In genomic region chr19:39833160-39833463, GRCh38 we compare ENCODE assay signal across 10 cellular contexts. TPM values are rescaled to one million over a fixed set of nuclear protein-coding genes. Genes with fewer than 3 reads are reported as not detected.
DNase-seq lines count a peak whose midpoint lies in the region; ATAC-seq and TF ChIP-seq lines count a peak whose summit lies in the region.
"Had no signal": no experiment of that assay in that cellular context is flagged by ENCODE, and none has a peak within 500 bp of the region (broad histone marks: within the 10 kb centered on the region; RNA-seq: fewer than 3 reads in every experiment).

No MANE protein-coding gene starts in this region.

- intact Hi-C loops in left lung (cut with DNase I) = no loop called here

- H3K4me3 ChIP-seq in adipocyte (ENCODE audit: low read length) = peak overlapping the region; percentile 93
- H3K4me3 ChIP-seq in left lung = peak overlapping the region; percentile 100
- H3K4me3 ChIP-seq in tibial nerve = peak overlapping the region; percentile 80 to 94 (median 87)

- H3K9ac ChIP-seq in adipocyte (ENCODE audit: low read length) = peak overlapping the region; percentile 90

- DNase-seq in activated T-cell treated with anti-CD3 and anti-CD28 coated beads, Interleukin-2, amount 50 U/mL, for 24 hours = no peak
- DNase-seq in activated T-cell treated with anti-CD3 and anti-CD28 coated beads, Interleukin-2, amount 50 U/mL, for 48 hours = no peak
- DNase-seq in adipocyte (ENCODE audit: low read depth) (no peak), left lung (no peak), tibial nerve (ENCODE audit: low spot score in 2 of 2) (no peak), NCI-H2171 treated with DMSO at 0.1 percent for 48 hours (lab: John Stamatoyannopoulos, UW) (no peak)

- peak overlapping the region; percentile 84 to 93 for H3K27ac ChIP-seq in left lung
- peak overlapping the region; percentile 83 to 98 (median 90) for H3K27ac ChIP-seq in tibial nerve

- H3K9me3 Mint-ChIP-seq in activated T-cell treated with anti-CD3 and anti-CD28 coated beads, Interleukin-2, amount 50 U/mL, for 24 hours = no peaks in the 10 kb centered on the region

- H3K36me3 ChIP-seq in adipocyte (ENCODE audit: control insufficient read depth, insufficient read depth, low read length, severe bottlenecking) (peaks cover 67% of the 10 kb centered on the region), left lung (peaks cover 0 to 74% of the 10 kb centered on the region in 2 donors), tibial nerve (peaks cover 0 to 72% (median 8%) of the 10 kb centered on the region in 3 donors)

- peaks cover 31% of the 10 kb centered on the region for H3K4me1 Mint-ChIP-seq in activated T-cell treated with anti-CD3 and anti-CD28 coated beads, Interleukin-2, amount 50 U/mL, for 24 hours (ENCODE audit: low read depth)

- H3K4me1 ChIP-seq in adipocyte (ENCODE audit: control insufficient read depth, insufficient read depth, low read length) = peaks cover 17% of the 10 kb centered on the region
- H3K4me1 ChIP-seq in left lung = peaks cover 6 to 25% of the 10 kb centered on the region in 2 donors
- peaks cover 0 to 29% (median 15%) of the 10 kb centered on the region in 4 donors for H3K4me1 ChIP-seq in tibial nerve

- no peak for TF ChIP-seq EP300 in tibial nerve (IDR thresholded peaks at IDR 0.05)

- WGBS in tibial nerve, 2 donors = 1 to 2% methylated on average over 24 of the region's 24 CpGs

- TF ChIP-seq POLR2A in tibial nerve (IDR thresholded peaks at IDR 0.05) = no peak

- peak overlapping the region; percentile 77 for H3K4me3 Mint-ChIP-seq in activated T-cell treated with anti-CD3 and anti-CD28 coated beads, Interleukin-2, amount 50 U/mL, for 24 hours

- H3K9me3 ChIP-seq in adipocyte (ENCODE audit: control insufficient read depth, low read length) (no peaks in the 10 kb centered on the region), left lung (no peaks in the 10 kb centered on the region), tibial nerve (no peaks in the 10 kb centered on the region)

- no peaks in the 10 kb centered on the region for H3K27me3 Mint-ChIP-seq in activated T-cell treated with anti-CD3 and anti-CD28 coated beads, Interleukin-2, amount 50 U/mL, for 24 hours

- peak overlapping the region; percentile 91 for H3K27ac Mint-ChIP-seq in activated T-cell treated with anti-CD3 and anti-CD28 coated beads, Interleukin-2, amount 50 U/mL, for 24 hours

- H3K27me3 ChIP-seq in adipocyte (replicated peaks; ENCODE audit: control insufficient read depth, insufficient read depth, low read length) = no peaks in the 10 kb centered on the region
- H3K27me3 ChIP-seq in left lung = no peaks in the 10 kb centered on the region
- no peaks in the 10 kb centered on the region for H3K27me3 ChIP-seq in tibial nerve

- ATAC-seq in left lung (no peak), HG03378 (IDR thresholded peaks at IDR 0.05; ENCODE audit: unreplicated experiment) (no peak), HG02571 (IDR thresholded peaks at IDR 0.05; ENCODE audit: unreplicated experiment) (no peak)

- H3K36me3 Mint-ChIP-seq in activated T-cell treated with anti-CD3 and anti-CD28 coated beads, Interleukin-2, amount 50 U/mL, for 24 hours (ENCODE audit: low read depth) = peaks cover 90% of the 10 kb centered on the region

- TF ChIP-seq CTCF in left lung (IDR thresholded peaks at IDR 0.05) (no peak), tibial nerve (IDR thresholded peaks at IDR 0.05) (no peak)

RNA-seq across cellular contexts. Expression of gene DYRK1B, which starts 0.8 kb away (rescaled TPM):
- total RNA-seq in left lung (10 to 100 TPM; 13.6 to 25.0 TPM), tibial nerve (10 to 100 TPM; 12.6 to 15.9 (median 13.1) TPM)

RNA-seq across cellular contexts. Expression of gene FBL, which starts 13.1 kb away (rescaled TPM):
- total RNA-seq in left lung = 100 to 1,000 TPM in 1 of 2 donors, 10 to 100 TPM in 1; 82.5 to 153 TPM
- 100 to 1,000 TPM; 170 to 204 (median 177) TPM for total RNA-seq in tibial nerve

RNA-seq across cellular contexts. Expression of gene LEUTX, which starts 54.5 kb away (rescaled TPM):
- total RNA-seq in left lung = not detected
- not detected for total RNA-seq in tibial nerve
- total RNA-seq: renal cortical epithelial cell, RPMI7951 had no signal
